2 cellular contexts compared by ENCODE assay signal in the genomic region with DNA sequence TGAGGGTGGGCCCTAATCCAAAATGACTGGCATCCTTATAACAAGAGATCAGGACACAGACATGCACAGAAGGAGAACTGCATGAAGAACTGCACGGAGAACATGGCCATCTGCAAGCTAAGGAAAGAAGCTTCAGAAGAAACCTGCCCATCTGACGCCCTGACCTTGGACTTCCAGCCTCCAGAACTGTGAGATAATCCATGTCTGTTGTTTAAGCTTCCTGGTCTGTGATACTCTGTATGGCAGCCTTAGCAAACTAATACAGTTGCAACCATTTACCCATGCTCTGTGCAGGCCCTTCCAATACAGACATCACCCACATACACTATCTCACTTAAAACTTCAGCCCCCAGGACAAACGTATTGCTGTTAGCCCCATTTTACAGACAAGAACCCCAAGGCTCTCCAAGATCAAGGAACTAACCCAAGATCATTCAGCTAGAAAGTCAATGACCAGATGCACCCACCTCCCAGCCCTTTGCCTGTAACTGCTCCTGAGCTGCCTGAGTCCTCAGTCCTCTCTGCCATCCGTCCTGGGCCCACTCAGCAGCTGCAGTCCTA.
TF ChIP-seq lines count a peak whose summit lies in the region.

No MANE protein-coding gene starts in this region.

TF ChIP-seq in IMR-90, 13 proteins besides CTCF, POLR2A, EP300 and RAD21:
- TF ChIP-seq, protein P1, sequence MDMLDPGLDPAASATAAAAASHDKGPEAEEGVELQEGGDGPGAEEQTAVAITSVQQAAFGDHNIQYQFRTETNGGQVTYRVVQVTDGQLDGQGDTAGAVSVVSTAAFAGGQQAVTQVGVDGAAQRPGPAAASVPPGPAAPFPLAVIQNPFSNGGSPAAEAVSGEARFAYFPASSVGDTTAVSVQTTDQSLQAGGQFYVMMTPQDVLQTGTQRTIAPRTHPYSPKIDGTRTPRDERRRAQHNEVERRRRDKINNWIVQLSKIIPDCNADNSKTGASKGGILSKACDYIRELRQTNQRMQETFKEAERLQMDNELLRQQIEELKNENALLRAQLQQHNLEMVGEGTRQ (IDR thresholded peaks at IDR 0.05; ENCODE audit: low read depth, low read length) = no peak
- TF ChIP-seq RFX5 (IDR thresholded peaks at IDR 0.05; ENCODE audit: low read depth, low read length) (no peak), NFE2L2 (IDR thresholded peaks at IDR 0.05; ENCODE audit: low read depth, low read length) (no peak), MAZ (IDR thresholded peaks at IDR 0.05; ENCODE audit: borderline replicate concordance, low read depth, low read length) (no peak), RCOR1 (IDR thresholded peaks at IDR 0.05; ENCODE audit: insufficient replicate concordance, low read length) (no peak), ELK1 (IDR thresholded peaks at IDR 0.05; ENCODE audit: borderline replicate concordance, low read depth, low read length) (no peak), FOS (IDR thresholded peaks at IDR 0.05; ENCODE audit: low read depth, low read length) (no peak), CHD1 (IDR thresholded peaks at IDR 0.05; ENCODE audit: low read depth, low read length) (no peak)

TF ChIP-seq in H1, 55 proteins besides CTCF, POLR2A, EP300 and RAD21:
- TF ChIP-seq POU5F1 (IDR thresholded peaks at IDR 0.05; ENCODE audit: low read depth, low read length) = no peak
- TF ChIP-seq GTF2F1 (IDR thresholded peaks at IDR 0.05; ENCODE audit: borderline replicate concordance, low read depth, low read length) = no peak
- no peak for TF ChIP-seq SAP30 (IDR thresholded peaks at IDR 0.05; ENCODE audit: insufficient read depth, insufficient replicate concordance, low read length)
- no peak for TF ChIP-seq RNF2 (IDR thresholded peaks at IDR 0.05; ENCODE audit: borderline replicate concordance, low read depth, low read length, missing control alignments, poor library complexity, severe bottlenecking)
- TF ChIP-seq CHD2 (IDR thresholded peaks at IDR 0.05; ENCODE audit: low read length) = no peak
- TF ChIP-seq, protein P2, sequence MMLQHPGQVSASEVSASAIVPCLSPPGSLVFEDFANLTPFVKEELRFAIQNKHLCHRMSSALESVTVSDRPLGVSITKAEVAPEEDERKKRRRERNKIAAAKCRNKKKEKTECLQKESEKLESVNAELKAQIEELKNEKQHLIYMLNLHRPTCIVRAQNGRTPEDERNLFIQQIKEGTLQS (IDR thresholded peaks at IDR 0.05; ENCODE audit: insufficient read depth, low read depth, low read length) = no peak
- TF ChIP-seq MAFK (IDR thresholded peaks at IDR 0.05; ENCODE audit: low read depth, low read length) = no peak
- TF ChIP-seq RBBP5 (IDR thresholded peaks at IDR 0.05; ENCODE audit: borderline replicate concordance, low read depth, low read length) = no peak
- TF ChIP-seq SP1 (IDR thresholded peaks at IDR 0.05; ENCODE audit: low read depth, low read length) = no peak
- no peak for TF ChIP-seq SP2 (IDR thresholded peaks at IDR 0.05; ENCODE audit: low read length)
- no peak for TF ChIP-seq TAF7 (optimal IDR thresholded peaks at IDR 0.05; ENCODE audit: borderline replicate concordance, low read depth, low read length)
- no peak for TF ChIP-seq POLR2AphosphoS5 (IDR thresholded peaks at IDR 0.05; ENCODE audit: low read depth, low read length)
TF ChIP-seq in H1: peak in this region for 0.
